ENCODE assay signal across 8 cellular contexts in the genomic region with DNA sequence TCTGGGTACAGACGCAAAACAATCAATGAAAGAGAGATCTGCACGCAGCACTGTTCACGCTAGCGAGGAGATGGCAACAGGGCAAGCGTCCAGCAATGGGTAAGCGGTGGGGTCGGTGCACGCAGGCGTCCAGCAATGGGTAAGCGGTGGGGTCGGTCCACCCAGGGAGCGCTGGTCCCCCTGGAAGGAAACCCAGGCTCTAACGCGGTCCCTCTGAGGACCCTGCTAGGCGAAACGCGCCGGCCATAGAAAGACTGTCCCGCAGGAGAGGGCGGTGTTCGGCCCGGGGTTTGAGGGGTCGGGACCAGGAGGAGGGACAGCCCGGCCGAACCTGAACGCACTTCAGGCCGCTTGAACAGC. TPM values are rescaled to one million over a fixed set of nuclear protein-coding genes. Genes with fewer than 3 reads are reported as not detected.
DNase-seq lines count a peak whose midpoint lies in the region; ATAC-seq and TF ChIP-seq lines count a peak whose summit lies in the region.

No MANE protein-coding gene starts in this region.

- H3K27ac ChIP-seq in mesenchymal stem cell (ENCODE audit: low read length, poor library complexity, severe bottlenecking) (peak overlapping the region; percentile 83), uterus (peak overlapping the region; percentile 55 to 67)

- WGBS in mesenchymal stem cell = under 1% methylated on average over 27 of the region's 27 CpGs

- peak overlapping the region; percentile 35 for H4K91ac ChIP-seq in mesenchymal stem cell (ENCODE audit: low read length)

- TF ChIP-seq CTCF in GM10248 (IDR thresholded peaks at IDR 0.05; ENCODE audit: control extremely low read depth, extremely low read depth, low read depth, missing control alignments) (peak; percentile 1), choroid plexus epithelial cell (conservative IDR thresholded peaks at IDR 0.05; ENCODE audit: low read depth, low read length) (no peak), uterus (IDR thresholded peaks at IDR 0.05) (no peak)

- DNase-seq in GM10248 (ENCODE audit: extremely low spot score) (no peak), choroid plexus epithelial cell (ENCODE audit: low read depth) (no peak), mesenchymal stem cell (no peak), uterus (no peak), A172 (ENCODE audit: low spot score) (no peak), GM19238 (ENCODE audit: insufficient read length, low spot score) (no peak)

- H3K4me1 ChIP-seq in mesenchymal stem cell (ENCODE audit: control insufficient read depth, insufficient read depth, low read depth, low read length) = peaks cover 4% of the 10 kb centered on the region
- H3K4me1 ChIP-seq in uterus = no peaks in the 10 kb centered on the region

- ATAC-seq in GM21717 (IDR thresholded peaks at IDR 0.05; ENCODE audit: unreplicated experiment) = peak; percentile 39

- no peak for TF ChIP-seq POLR2A in uterus (IDR thresholded peaks at IDR 0.05)

- peaks cover 6 to 12% of the 10 kb centered on the region in 2 experiments for H3K36me3 ChIP-seq in mesenchymal stem cell (ENCODE audit: control insufficient read depth in 1 of 2, insufficient read depth in 2 of 2, low read depth in 1 of 2, low read length in 2 of 2)
- no peaks in the 10 kb centered on the region for H3K36me3 ChIP-seq in uterus

- peak overlapping the region; percentile 30 for H2BK120ac ChIP-seq in mesenchymal stem cell (ENCODE audit: low read depth, low read length)

- peak overlapping the region; percentile 96 for H2AFZ ChIP-seq in mesenchymal stem cell (ENCODE audit: low read depth, low read length)

- TF ChIP-seq EP300 in Ishikawa (IDR thresholded peaks at IDR 0.05; ENCODE audit: borderline replicate concordance) = no peak

- TF ChIP-seq RAD21 in Ishikawa (IDR thresholded peaks at IDR 0.05; ENCODE audit: low read depth) = no peak

- H3K4me3 ChIP-seq in choroid plexus epithelial cell (ENCODE audit: low read depth, low read length) (peak overlapping the region; percentile 87), mesenchymal stem cell (ENCODE audit: insufficient read depth in 1 of 2, low read depth in 1 of 2, low read length in 2 of 2) (peak overlapping the region; percentile 93 to 98), uterus (peak overlapping the region; percentile 42 to 91)

- peak overlapping the region; percentile 78 for H3K4me2 ChIP-seq in mesenchymal stem cell (ENCODE audit: low read length, poor library complexity, severe bottlenecking)

- no peak overlapping the region for H2BK5ac ChIP-seq in mesenchymal stem cell (ENCODE audit: low read depth, low read length, poor library complexity, severe bottlenecking)

- no peak overlapping the region for H2BK15ac ChIP-seq in mesenchymal stem cell (ENCODE audit: low read depth, poor library complexity, severe bottlenecking)

- CTCF ChIA-PET in GM10248 (lab: Yijun Ruan, JAX) = interaction anchor here (0.6 kb wide), 1 partner anchor 18 kb away, joined by 3 read pairs; no protein-coding TSS in a partner anchor

- H3K18ac ChIP-seq in mesenchymal stem cell (ENCODE audit: low read depth in 1 of 2, low read length in 2 of 2) = peak overlapping the region; percentile 14 to 79

- POLR2A ChIA-PET in GM10248 (lab: Yijun Ruan, JAX) = interaction anchor here (0.6 kb wide), 1 partner anchor 14 kb away, joined by 4 read pairs; no protein-coding TSS in a partner anchor

- H3K14ac ChIP-seq in mesenchymal stem cell (ENCODE audit: low read length in 2 of 2) = no peak overlapping the region

- intact Hi-C loops in uterus (cut with DNase I; ENCODE audit: low total_unique reads) = no loop called here

- H3K23ac ChIP-seq in mesenchymal stem cell (ENCODE audit: low read length in 2 of 2) = peak overlapping the region in 1 of 2 experiments; percentile 69

- H3K79me1 ChIP-seq in mesenchymal stem cell (replicated peaks; ENCODE audit: low read length, poor library complexity, severe bottlenecking) = peaks cover 12% of the 10 kb centered on the region

- H3K4ac ChIP-seq in mesenchymal stem cell (ENCODE audit: low read depth in 1 of 2, low read length in 2 of 2) = peak overlapping the region; percentile 35 to 79

- H3K9me3 ChIP-seq in mesenchymal stem cell (ENCODE audit: control insufficient read depth, low read length) (no peaks in the 10 kb centered on the region), uterus (no peaks in the 10 kb centered on the region)

- H3K27me3 ChIP-seq in mesenchymal stem cell (ENCODE audit: control insufficient read depth in 1 of 2, insufficient read depth in 1 of 2, low read length in 2 of 2) = no peaks in the 10 kb centered on the region
- no peaks in the 10 kb centered on the region for H3K27me3 ChIP-seq in uterus

- no peak overlapping the region for H2AK5ac ChIP-seq in mesenchymal stem cell (ENCODE audit: low read length, severe bottlenecking)

- peak overlapping the region; percentile 90 for H3K9ac ChIP-seq in mesenchymal stem cell (ENCODE audit: low read length)

- no peak overlapping the region for H2BK12ac ChIP-seq in mesenchymal stem cell (ENCODE audit: low read length in 2 of 2)

- peak overlapping the region; percentile 77 for H4K8ac ChIP-seq in mesenchymal stem cell (ENCODE audit: low read length)

TF ChIP-seq in Ishikawa, 13 proteins besides CTCF, POLR2A, EP300 and RAD21:
- TF ChIP-seq CREB1 (IDR thresholded peaks at IDR 0.05; ENCODE audit: low read depth) (no peak), CEBPB (IDR thresholded peaks at IDR 0.05) (no peak), EGR1 (IDR thresholded peaks at IDR 0.05) (no peak), FOXM1 (IDR thresholded peaks at IDR 0.05; ENCODE audit: borderline replicate concordance, low read depth) (no peak), YY1 (IDR thresholded peaks at IDR 0.05; ENCODE audit: low read depth) (no peak), REST (IDR thresholded peaks at IDR 0.05; ENCODE audit: low read depth) (no peak), ZBTB7A (IDR thresholded peaks at IDR 0.05; ENCODE audit: low read depth) (peak; percentile 5; the same call in 1 of the 2 replicates)

RNA-seq across cellular contexts. Expression of gene PGAM5, which starts 0.6 kb away (rescaled TPM):
- polyA plus RNA-seq in mesenchymal stem cell (2013, experiment 1 of 2) = 13.1 TPM
- polyA plus RNA-seq in mesenchymal stem cell (2013, experiment 2 of 2) = 13.1 TPM
- 10 to 100 TPM in 2 of 4 donors, 1 to 10 TPM in 2; 5.0 to 30.8 (median 19.4) TPM for total RNA-seq in uterus
- total RNA-seq in A172 (2014; rRNA removed; shearing (Covaris generic)) = 59.8 and 73.4 TPM in 2 replicates

RNA-seq across cellular contexts. Expression of gene PXMP2, which starts 22.7 kb away (rescaled TPM):
- 15.3 TPM for polyA plus RNA-seq in mesenchymal stem cell (2013, experiment 1 of 2)
- 15.8 TPM for polyA plus RNA-seq in mesenchymal stem cell (2013, experiment 2 of 2)
- total RNA-seq in uterus = 10 to 100 TPM in 3 of 4 donors, 1 to 10 TPM in 1; 8.5 to 87.9 (median 29.4) TPM
- total RNA-seq in A172 (2014; rRNA removed; shearing (Covaris generic)) = 36.3 and 43.1 TPM in 2 replicates

RNA-seq across cellular contexts. Expression of gene POLE, which starts 22.9 kb away (rescaled TPM):
- 4.5 TPM for polyA plus RNA-seq in mesenchymal stem cell (2013, experiment 1 of 2)
- 3.9 TPM for polyA plus RNA-seq in mesenchymal stem cell (2013, experiment 2 of 2)
- 10 to 100 TPM in 3 of 4 donors, 1 to 10 TPM in 1; 7.7 to 71.3 (median 28.8) TPM for total RNA-seq in uterus
- total RNA-seq in A172 (2014; rRNA removed; shearing (Covaris generic)) = 25.6 and 28.9 TPM in 2 replicates

RNA-seq across cellular contexts. Expression of gene ANKLE2, which starts 51.6 kb away (rescaled TPM):
- 32.8 TPM for polyA plus RNA-seq in mesenchymal stem cell (2013, experiment 1 of 2)
- 33.6 TPM for polyA plus RNA-seq in mesenchymal stem cell (2013, experiment 2 of 2)
- 10 to 100 TPM; 21.2 to 87.4 (median 69.6) TPM for total RNA-seq in uterus
- 98.6 and 101 TPM in 2 replicates for total RNA-seq in A172 (2014; rRNA removed; shearing (Covaris generic))
